ENCODE assay signal across 8 cellular contexts in genomic region chr16:81633147-81633619, GRCh38.
DNase-seq lines count a peak whose midpoint lies in the region; ATAC-seq and TF ChIP-seq lines count a peak whose summit lies in the region.

No MANE protein-coding gene starts in this region.

- intact Hi-C loops in right cardiac atrium (cut with DNase I) = loop anchor here in 1 of 4 donors (10.0 kb wide), 1 partner anchor 82 kb away; no protein-coding TSS in a partner anchor
- intact Hi-C loops in activated T-helper 2 cell treated with anti-CD3 and anti-CD28 coated beads, Interferon-gamma antibody, Interleukin-2, Interleukin-4, amounts not matched to agents 10 μg/mL and 5 μg/mL and 100 μg/mL, durations not matched to agents 14 hours and 24 hours and 36 hours (cut with micrococcal nuclease) = loop anchor here (1.0 to 10.0 kb wide), 9 partner anchors 8 to 1022 kb away; partner anchors contain the start of gene GAN
- intact Hi-C loops in upper lobe of right lung (cut with DNase I) = no loop called here
- intact Hi-C loops in dorsolateral prefrontal cortex (cut with DNase I) = no loop called here

- H3K4me1 Mint-ChIP-seq in activated T-helper 2 cell treated with anti-CD3 and anti-CD28 coated beads, Interferon-gamma antibody, Interleukin-2, Interleukin-4, amounts not matched to agents 10 μg/mL and 5 μg/mL and 100 μg/mL, durations not matched to agents 14 hours and 24 hours and 36 hours (ENCODE audit: low read depth) = peaks cover 74% of the 10 kb centered on the region
- peaks cover 63 to 83% of the 10 kb centered on the region in 2 donors for H3K4me1 Mint-ChIP-seq in immature natural killer cell

- 81% methylated on average over 11 of the region's 11 CpGs for WGBS in right cardiac atrium

- no peak for ATAC-seq in right cardiac atrium
- no peak for ATAC-seq in upper lobe of right lung
- no peak for ATAC-seq in HG03565 (IDR thresholded peaks at IDR 0.05; ENCODE audit: unreplicated experiment)

- H3K4me3 ChIP-seq in cardiac muscle cell = no peak overlapping the region
- no peak overlapping the region for H3K4me3 ChIP-seq in right cardiac atrium (ENCODE audit: low read length)
- H3K4me3 ChIP-seq in upper lobe of right lung = no peak overlapping the region
- H3K4me3 ChIP-seq in dorsolateral prefrontal cortex = no peak overlapping the region

- peak overlapping the region; percentile 68 for H3K4me3 Mint-ChIP-seq in activated T-helper 2 cell treated with anti-CD3 and anti-CD28 coated beads, Interferon-gamma antibody, Interleukin-2, Interleukin-4, amounts not matched to agents 10 μg/mL and 5 μg/mL and 100 μg/mL, durations not matched to agents 14 hours and 24 hours and 36 hours (ENCODE audit: low read depth)
- H3K4me3 Mint-ChIP-seq in immature natural killer cell = peak overlapping the region; percentile 50 to 77 (median 56)

- H3K9me3 Mint-ChIP-seq in activated T-helper 2 cell treated with anti-CD3 and anti-CD28 coated beads, Interferon-gamma antibody, Interleukin-2, Interleukin-4, amounts not matched to agents 10 μg/mL and 5 μg/mL and 100 μg/mL, durations not matched to agents 14 hours and 24 hours and 36 hours = no peaks in the 10 kb centered on the region
- H3K9me3 Mint-ChIP-seq in immature natural killer cell = no peaks in the 10 kb centered on the region

- H3K27ac ChIP-seq in cardiac muscle cell (peak overlapping the region; percentile 59), right cardiac atrium (ENCODE audit: low read length) (no peak overlapping the region), upper lobe of right lung (no peak overlapping the region), dorsolateral prefrontal cortex (peak overlapping the region in 8 of 59 donors; percentile 7 to 59 (median 27))

- H3K27me3 ChIP-seq in cardiac muscle cell (no peaks in the 10 kb centered on the region), right cardiac atrium (ENCODE audit: control insufficient read depth, insufficient read depth) (no peaks in the 10 kb centered on the region), upper lobe of right lung (no peaks in the 10 kb centered on the region), dorsolateral prefrontal cortex (no peaks in the 10 kb centered on the region)

- peak overlapping the region; percentile 100 for H3K27ac Mint-ChIP-seq in activated T-helper 2 cell treated with anti-CD3 and anti-CD28 coated beads, Interferon-gamma antibody, Interleukin-2, Interleukin-4, amounts not matched to agents 10 μg/mL and 5 μg/mL and 100 μg/mL, durations not matched to agents 14 hours and 24 hours and 36 hours
- peak overlapping the region; percentile 85 to 100 (median 92) for H3K27ac Mint-ChIP-seq in immature natural killer cell

- H3K9me3 ChIP-seq in cardiac muscle cell (ENCODE audit: low read depth) (no peaks in the 10 kb centered on the region), right cardiac atrium (ENCODE audit: control insufficient read depth, low read length) (no peaks in the 10 kb centered on the region), upper lobe of right lung (no peaks in the 10 kb centered on the region)

- peaks cover 29% of the 10 kb centered on the region for H3K36me3 Mint-ChIP-seq in activated T-helper 2 cell treated with anti-CD3 and anti-CD28 coated beads, Interferon-gamma antibody, Interleukin-2, Interleukin-4, amounts not matched to agents 10 μg/mL and 5 μg/mL and 100 μg/mL, durations not matched to agents 14 hours and 24 hours and 36 hours (ENCODE audit: low read depth)
- no peaks in the 10 kb centered on the region for H3K36me3 Mint-ChIP-seq in immature natural killer cell

- no peaks in the 10 kb centered on the region for H3K27me3 Mint-ChIP-seq in activated T-helper 2 cell treated with anti-CD3 and anti-CD28 coated beads, Interferon-gamma antibody, Interleukin-2, Interleukin-4, amounts not matched to agents 10 μg/mL and 5 μg/mL and 100 μg/mL, durations not matched to agents 14 hours and 24 hours and 36 hours (ENCODE audit: low read depth)
- H3K27me3 Mint-ChIP-seq in immature natural killer cell (ENCODE audit: low read depth in 3 of 3) = peaks cover 6 to 14% (median 8%) of the 10 kb centered on the region in 3 donors

- H3K4me1 ChIP-seq in cardiac muscle cell (ENCODE audit: low read depth) = peaks cover 57% of the 10 kb centered on the region
- no peaks in the 10 kb centered on the region for H3K4me1 ChIP-seq in right cardiac atrium (ENCODE audit: control insufficient read depth, insufficient read depth, low read length)
- H3K4me1 ChIP-seq in upper lobe of right lung = peaks cover 27% of the 10 kb centered on the region

- no peak for TF ChIP-seq CTCF in cardiac muscle cell (IDR thresholded peaks at IDR 0.05; ENCODE audit: low read depth, low read length)
- peak; percentile 11 for TF ChIP-seq CTCF in upper lobe of right lung (IDR thresholded peaks at IDR 0.05)
- peak in 3 of 56 donors; percentile 9 to 22 (median 13) for TF ChIP-seq CTCF in dorsolateral prefrontal cortex (IDR thresholded peaks at IDR 0.05 in 54 of 56, conservative IDR thresholded peaks at IDR 0.05 in 2 of 56; ENCODE audit: low read depth in 1 of 56, partially characterized antibody in 56 of 56)

- H3K36me3 ChIP-seq in cardiac muscle cell (no peaks in the 10 kb centered on the region), upper lobe of right lung (no peaks in the 10 kb centered on the region)

- DNase-seq in cardiac muscle cell (ENCODE audit: low read depth in 1 of 2, low spot score in 1 of 2) = no peak
- DNase-seq in right cardiac atrium = no peak
- no peak for DNase-seq in activated T-helper 2 cell treated with anti-CD3 and anti-CD28 coated beads, Interferon-gamma antibody, Interleukin-2, Interleukin-4, amounts not matched to agents 10 μg/mL and 5 μg/mL and 100 μg/mL, durations not matched to agents 14 hours and 24 hours and 36 hours (ENCODE audit: low spot score)
- DNase-seq in immature natural killer cell = no peak
- DNase-seq in upper lobe of right lung = no peak
- DNase-seq in dorsolateral prefrontal cortex = no peak
- no peak for DNase-seq in DMS79 treated with DMSO at 0.1 percent for 48 hours (lab: John Stamatoyannopoulos, UW)
